ENCODE assay signal across 23 cellular contexts in the genomic region with DNA sequence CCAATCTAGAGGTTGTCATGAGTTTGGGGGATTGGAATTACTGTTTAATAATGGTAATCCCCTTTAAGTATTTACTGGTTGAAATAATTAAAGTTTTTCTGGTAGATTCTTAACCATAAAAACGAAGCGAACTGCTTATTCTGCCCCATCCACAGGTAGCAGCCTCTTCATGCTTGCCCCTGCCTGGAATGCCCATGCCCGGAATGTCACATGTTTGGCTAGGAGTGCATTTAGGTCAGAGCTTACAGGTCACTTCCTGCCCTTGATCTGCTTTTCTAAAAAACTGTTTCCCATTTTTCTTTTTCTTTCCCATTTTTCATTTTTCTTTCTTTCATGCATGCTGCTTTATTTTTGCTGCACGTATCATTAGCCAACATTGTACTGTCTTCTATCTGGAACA.
DNase-seq lines count a peak whose midpoint lies in the region; ATAC-seq, FAIRE-seq and TF ChIP-seq lines count a peak whose summit lies in the region.
"Had no signal": no experiment of that assay in that cellular context is flagged by ENCODE, and none has a peak within 500 bp of the region (broad histone marks: within the 10 kb centered on the region; RNA-seq: fewer than 3 reads in every experiment).

No MANE protein-coding gene starts in this region.

- intact Hi-C loops in CD8-positive, alpha-beta T cell (cut with DNase I, micrococcal nuclease): no loop called here

- H3K4me1 ChIP-seq in esophagus (ENCODE audit: control insufficient read depth in 2 of 2, insufficient read depth in 2 of 2, low read length in 1 of 2): peaks cover 0 to 2% of the 10 kb centered on the region in 2 donors
- H3K4me1 ChIP-seq in CD8-positive, alpha-beta T cell (ENCODE audit: insufficient read depth, low read length): no peaks in the 10 kb centered on the region

- H3K4me3 Mint-ChIP-seq in nephron progenitor cell (no peak overlapping the region), type B pancreatic cell (no peak overlapping the region)
- no peak overlapping the region for H3K4me3 Mint-ChIP-seq in CD8-positive, alpha-beta T cell
- H3K4me3 Mint-ChIP-seq: natural killer cell, T-helper 17 cell had no signal

- H3K36me3 Mint-ChIP-seq in nephron progenitor cell (ENCODE audit: low read depth) (peaks cover 96% of the 10 kb centered on the region), type B pancreatic cell (peaks cover 54% of the 10 kb centered on the region)
- no peaks in the 10 kb centered on the region for H3K36me3 Mint-ChIP-seq in CD8-positive, alpha-beta T cell
- H3K36me3 Mint-ChIP-seq: natural killer cell had no signal

- H3K36me3 ChIP-seq in esophagus (ENCODE audit: control insufficient read depth in 2 of 2, insufficient read depth in 2 of 2, low read length in 1 of 2): peaks cover 4% of the 10 kb centered on the region in 2 donors
- no peaks in the 10 kb centered on the region for H3K36me3 ChIP-seq in CD8-positive, alpha-beta T cell (ENCODE audit: insufficient read depth, low read length)

- DNase-seq in HTR-8/SVneo (ENCODE audit: insufficient read length, low spot score) (no peak), nephron progenitor cell (no peak), type B pancreatic cell (ENCODE audit: extremely low spot score, unreplicated experiment) (no peak), hippocampal formation (lab: John Stamatoyannopoulos, UW) (no peak), cerebellar nuclear complex (lab: John Stamatoyannopoulos, UW) (no peak)
- DNase-seq in CD8-positive, alpha-beta T cell: no peak
- DNase-seq: activated gamma-delta T cell treated with Interleukin-2 at 50 U/mL for 16 hours; AML-193; amygdala; DND-41; effector CD8-positive, alpha-beta T cell; head of caudate nucleus; natural killer cell; NCI-H146; NCI-H2171 treated with DMSO at 0.1 percent for 48 hours; NCI-H774; stimulated activated CD4-positive, alpha-beta T cell treated with anti-CD3 and anti-CD28 coated beads, Interleukin-4, amount 100 ng/mL, for 4 hours; T-helper 17 cell had no signal

- H3K27ac ChIP-seq in esophagus (ENCODE audit: low read depth in 2 of 2, low read length in 1 of 2): peak overlapping the region; percentile 79 to 94
- H3K27ac ChIP-seq in CD8-positive, alpha-beta T cell (ENCODE audit: low read depth, low read length): no peak overlapping the region
- H3K27ac ChIP-seq: VCaP had no signal

- WGBS in esophagus, 2 donors: 88 to 92% methylated on average over 4 of the region's 4 CpGs

- H3K4me1 Mint-ChIP-seq in nephron progenitor cell (peaks cover 12% of the 10 kb centered on the region), type B pancreatic cell (ENCODE audit: unreplicated experiment) (peaks cover 14% of the 10 kb centered on the region)
- no peaks in the 10 kb centered on the region for H3K4me1 Mint-ChIP-seq in CD8-positive, alpha-beta T cell (ENCODE audit: low read depth)
- H3K4me1 Mint-ChIP-seq: natural killer cell had no signal

- H3K4me3 ChIP-seq in esophagus (ENCODE audit: low read depth in 1 of 2, low read length in 2 of 2): no peak overlapping the region
- no peak overlapping the region for H3K4me3 ChIP-seq in CD8-positive, alpha-beta T cell (ENCODE audit: low read depth, low read length)
- H3K4me3 ChIP-seq: SJSA1 had no signal

- CTCF ChIA-PET in CD8-positive, alpha-beta T cell (lab: Charles Lee): no interaction called here

- H3K9me3 ChIP-seq in esophagus (ENCODE audit: control insufficient read depth in 2 of 2, insufficient read depth in 1 of 2, low read depth in 1 of 2, low read length in 1 of 2): no peaks in the 10 kb centered on the region
- no peaks in the 10 kb centered on the region for H3K9me3 ChIP-seq in CD8-positive, alpha-beta T cell (ENCODE audit: low read length)
- H3K9me3 ChIP-seq: SJSA1 had no signal

- FAIRE-seq in HTR-8/SVneo (lab: Jason Lieb, UNC): peak; percentile 48
- FAIRE-seq: islet of Langerhans had no signal

- no peak for TF ChIP-seq CTCF in nephron progenitor cell (IDR thresholded peaks at IDR 0.05)
- TF ChIP-seq CTCF in type B pancreatic cell (conservative IDR thresholded peaks at IDR 0.05): no peak
- no peak for TF ChIP-seq CTCF in CD8-positive, alpha-beta T cell (IDR thresholded peaks at IDR 0.05)

- no peak for ATAC-seq in HG03378 (IDR thresholded peaks at IDR 0.05; ENCODE audit: unreplicated experiment)
- no peak for ATAC-seq in CD8-positive, alpha-beta T cell
- ATAC-seq: natural killer cell, T-helper 17 cell had no signal

- H3K9me3 Mint-ChIP-seq in nephron progenitor cell (peaks cover 26% of the 10 kb centered on the region), type B pancreatic cell (peaks cover 5% of the 10 kb centered on the region)
- H3K9me3 Mint-ChIP-seq in CD8-positive, alpha-beta T cell: no peaks in the 10 kb centered on the region

- POLR2A ChIA-PET in CD8-positive, alpha-beta T cell (lab: Charles Lee): interaction anchor here (0.7 kb wide), 1 partner anchor 9 kb away, joined by 3 read pairs; no protein-coding TSS in a partner anchor

- H3K27me3 ChIP-seq in esophagus (ENCODE audit: control insufficient read depth in 1 of 2, insufficient read depth in 2 of 2, low read length in 2 of 2): no peaks in the 10 kb centered on the region
- no peaks in the 10 kb centered on the region for H3K27me3 ChIP-seq in CD8-positive, alpha-beta T cell (ENCODE audit: insufficient read depth, low read length)
- H3K27me3 ChIP-seq: SJSA1 had no signal

- peak overlapping the region; percentile 59 for H3K27ac Mint-ChIP-seq in nephron progenitor cell
- peak overlapping the region; percentile 20 for H3K27ac Mint-ChIP-seq in type B pancreatic cell
- H3K27ac Mint-ChIP-seq in CD8-positive, alpha-beta T cell: no peak overlapping the region
- H3K27ac Mint-ChIP-seq: natural killer cell, T-helper 17 cell had no signal

- H3K27me3 Mint-ChIP-seq in nephron progenitor cell (ENCODE audit: low read depth, poor library complexity) (no peaks in the 10 kb centered on the region), type B pancreatic cell (no peaks in the 10 kb centered on the region)
- peaks cover 9% of the 10 kb centered on the region for H3K27me3 Mint-ChIP-seq in CD8-positive, alpha-beta T cell (ENCODE audit: low read depth)
- H3K27me3 Mint-ChIP-seq: T-helper 17 cell had no signal
